In genomic region chr7:50300336-50300735, GRCh38 we compare ENCODE assay signal across 1 cellular context.
TF ChIP-seq lines count a peak whose summit lies in the region.

No MANE protein-coding gene starts in this region.

TF ChIP-seq in K562, 482 proteins besides CTCF, POLR2A, EP300 and RAD21:
- TF ChIP-seq TAL1 (IDR thresholded peaks at IDR 0.05): no peak
- TF ChIP-seq ZNF354B (CRISPR knock-in tag; IDR thresholded peaks at IDR 0.05): no peak
- TF ChIP-seq, protein P1, sequence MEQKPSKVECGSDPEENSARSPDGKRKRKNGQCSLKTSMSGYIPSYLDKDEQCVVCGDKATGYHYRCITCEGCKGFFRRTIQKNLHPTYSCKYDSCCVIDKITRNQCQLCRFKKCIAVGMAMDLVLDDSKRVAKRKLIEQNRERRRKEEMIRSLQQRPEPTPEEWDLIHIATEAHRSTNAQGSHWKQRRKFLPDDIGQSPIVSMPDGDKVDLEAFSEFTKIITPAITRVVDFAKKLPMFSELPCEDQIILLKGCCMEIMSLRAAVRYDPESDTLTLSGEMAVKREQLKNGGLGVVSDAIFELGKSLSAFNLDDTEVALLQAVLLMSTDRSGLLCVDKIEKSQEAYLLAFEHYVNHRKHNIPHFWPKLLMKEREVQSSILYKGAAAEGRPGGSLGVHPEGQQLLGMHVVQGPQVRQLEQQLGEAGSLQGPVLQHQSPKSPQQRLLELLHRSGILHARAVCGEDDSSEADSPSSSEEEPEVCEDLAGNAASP (IDR thresholded peaks at IDR 0.05): no peak
- no peak for TF ChIP-seq ATF3 (IDR thresholded peaks at IDR 0.05)
- no peak for TF ChIP-seq ATF3 (CRISPR knock-in tag; conservative IDR thresholded peaks at IDR 0.05)
- TF ChIP-seq MCM7 (IDR thresholded peaks at IDR 0.05): no peak
- no peak for TF ChIP-seq EHMT2 (IDR thresholded peaks at IDR 0.05)
- TF ChIP-seq GABPA (tag; conservative IDR thresholded peaks at IDR 0.05; ENCODE audit: low read depth): no peak
- TF ChIP-seq SIN3B (IDR thresholded peaks at IDR 0.05; ENCODE audit: low read depth): no peak
- no peak for TF ChIP-seq ELF2 (CRISPR knock-in tag; IDR thresholded peaks at IDR 0.05)
- no peak for TF ChIP-seq ZZZ3 (IDR thresholded peaks at IDR 0.05)
- TF ChIP-seq ELK3 (CRISPR knock-in tag; IDR thresholded peaks at IDR 0.05): no peak
